ENCODE assay signal across 14 cellular contexts in genomic region chr10:121609426-121610380, GRCh38. TPM values are rescaled to one million over a fixed set of nuclear protein-coding genes. Genes with fewer than 3 reads are reported as not detected.
"Had no signal": no experiment of that assay in that cellular context is flagged by ENCODE, and none has a peak within 500 bp of the region (broad histone marks: within the 10 kb centered on the region; RNA-seq: fewer than 3 reads in every experiment).

No MANE protein-coding gene starts in this region.

- H3K4me1 Mint-ChIP-seq: T-helper 17 cell had no signal

- ATAC-seq: activated CD4-positive, CD25-positive, alpha-beta regulatory T cell treated with anti-CD3 and anti-CD28 coated beads, Interleukin-2, amount 50 U/mL, for 24 hours; T-helper 17 cell had no signal

- H3K4me3 Mint-ChIP-seq: activated CD8-positive, alpha-beta memory T cell treated with anti-CD3 and anti-CD28 coated beads, Interleukin-2, amount 10 ng/mL, durations not matched to agents 7 days and 5 days; activated T-cell treated with anti-CD3 and anti-CD28 coated beads, Interleukin-2, amount 50 U/mL, for 24 hours; T-helper 17 cell had no signal

- H3K36me3 Mint-ChIP-seq: activated CD8-positive, alpha-beta memory T cell treated with anti-CD3 and anti-CD28 coated beads, Interleukin-2, amount 10 ng/mL, durations not matched to agents 7 days and 5 days; activated naive CD4-positive, alpha-beta T cell treated with anti-CD3 and anti-CD28 coated beads, Interleukin-2, amount 50 U/mL, for 72 hours had no signal

- H3K9me3 Mint-ChIP-seq: activated naive CD4-positive, alpha-beta T cell treated with anti-CD3 and anti-CD28 coated beads, Interleukin-2, amount 50 U/mL, for 72 hours; activated T-cell treated with anti-CD3 and anti-CD28 coated beads, Interleukin-2, amount 50 U/mL, for 24 hours had no signal

- DNase-seq: activated CD4-positive, alpha-beta T cell treated with anti-CD3 and anti-CD28 coated beads, Interleukin-2, amount 50 U/mL, for 48 hours; activated CD8-positive, alpha-beta memory T cell treated with anti-CD3 and anti-CD28 coated beads, Interleukin-2, amount 10 ng/mL, durations not matched to agents 7 days and 5 days; activated effector memory CD4-positive, alpha-beta T cell treated with anti-CD3 and anti-CD28 coated beads, Interleukin-2, amount 50 U/mL, for 16 hours; activated T-cell treated with anti-CD3 and anti-CD28 coated beads, Interleukin-2, amount 50 U/mL, for 24 hours; amniotic stem cell; brain microvascular endothelial cell; heart left ventricle; midbrain; stimulated activated CD4-positive, alpha-beta T cell treated with anti-CD3 and anti-CD28 coated beads, Interleukin-4, amount 100 ng/mL, for 4 hours; stomach; T-helper 17 cell; tibial artery had no signal

- H3K27ac Mint-ChIP-seq: activated CD8-positive, alpha-beta memory T cell treated with anti-CD3 and anti-CD28 coated beads, Interleukin-2, amount 10 ng/mL, durations not matched to agents 7 days and 5 days; activated naive CD4-positive, alpha-beta T cell treated with anti-CD3 and anti-CD28 coated beads, Interleukin-2, amount 50 U/mL, for 72 hours; activated T-cell treated with anti-CD3 and anti-CD28 coated beads, Interleukin-2, amount 50 U/mL, for 24 hours; T-helper 17 cell had no signal

RNA-seq across cellular contexts. Expression of gene FGFR2, which starts 11.5 kb away (rescaled TPM):
- total RNA-seq: activated naive CD4-positive, alpha-beta T cell treated with anti-CD3 and anti-CD28 coated beads, Interleukin-2, amount 50 U/mL, for 72 hours had no signal
